Comparison of ENCODE assay signal across 21 cellular contexts in genomic region chr19:50481351-50482149, GRCh38. TPM values are rescaled to one million over a fixed set of nuclear protein-coding genes. Genes with fewer than 3 reads are reported as not detected.
"Had no signal": no experiment of that assay in that cellular context is flagged by ENCODE, and none has a peak within 500 bp of the region (broad histone marks: within the 10 kb centered on the region; RNA-seq: fewer than 3 reads in every experiment).

No MANE protein-coding gene starts in this region.

- H3K27ac ChIP-seq: cardiac muscle cell, left ventricle myocardium inferior, right atrium auricular region, stomach, WERI-Rb-1 had no signal

- ATAC-seq: naive thymus-derived CD8-positive, alpha-beta T cell had no signal

- H3K9me3 ChIP-seq: left ventricle myocardium inferior, right atrium auricular region, stomach had no signal

- H3K4me3 ChIP-seq: cardiac muscle cell, left ventricle myocardium inferior, right atrium auricular region, stomach had no signal

- H3K27me3 Mint-ChIP-seq: activated naive CD8-positive, alpha-beta T cell; naive thymus-derived CD8-positive, alpha-beta T cell; progenitor cell of endocrine pancreas had no signal

- DNase-seq: activated CD4-positive, alpha-beta T cell treated with anti-CD3 and anti-CD28 coated beads for 1 hour; erythroblast; kidney glomerular epithelial cell; left ventricle myocardium inferior; mesenchymal stem cell; naive thymus-derived CD8-positive, alpha-beta T cell; nucleus accumbens; stimulated activated CD4-positive, alpha-beta T cell treated with anti-CD3 and anti-CD28 coated beads, Interleukin-2, amount 100 ng/mL, for 24 hours; stomach; T-helper 2 cell; trophoblast cell; WERI-Rb-1 had no signal

- H3K4me3 Mint-ChIP-seq: activated naive CD8-positive, alpha-beta T cell; activated T-helper 1 cell treated with anti-CD3 and anti-CD28 coated beads, Interleukin-12 subunit alpha, Interleukin-12 subunit beta, Interleukin-2, Interleukin-4 antibody, amounts not matched to agents 30 ng/mL and 10 ng/mL and 1 ng/mL, durations not matched to agents 14 hours and 24 hours and 36 hours; naive thymus-derived CD8-positive, alpha-beta T cell had no signal

- H3K27me3 ChIP-seq: cardiac muscle cell, right atrium auricular region, stomach had no signal

- H3K9me3 Mint-ChIP-seq: naive thymus-derived CD8-positive, alpha-beta T cell had no signal

- H3K27ac Mint-ChIP-seq: activated naive CD8-positive, alpha-beta T cell; activated T-helper 1 cell treated with anti-CD3 and anti-CD28 coated beads, Interleukin-12 subunit alpha, Interleukin-12 subunit beta, Interleukin-2, Interleukin-4 antibody, amounts not matched to agents 30 ng/mL and 10 ng/mL and 1 ng/mL, durations not matched to agents 14 hours and 24 hours and 36 hours; progenitor cell of endocrine pancreas had no signal

RNA-seq across cellular contexts. Expression of gene ASPDH, which starts 32.2 kb away (rescaled TPM):
- total RNA-seq: activated CD8-positive, alpha-beta memory T cell treated with anti-CD3 and anti-CD28 coated beads for 36 hours; activated T-helper 1 cell treated with anti-CD3 and anti-CD28 coated beads, Interleukin-12 subunit alpha, Interleukin-12 subunit beta, Interleukin-2, Interleukin-4 antibody, amounts not matched to agents 30 ng/mL and 10 ng/mL and 1 ng/mL, durations not matched to agents 14 hours and 24 hours and 36 hours; cardiac muscle cell; left ventricle myocardium inferior; mucosa of gallbladder; naive thymus-derived CD8-positive, alpha-beta T cell; progenitor cell of endocrine pancreas; right atrium auricular region; SK-MEL-5; stomach had no signal
- polyA plus RNA-seq: cardiac muscle cell, stomach had no signal

RNA-seq across cellular contexts. Expression of gene MYBPC2, which starts 48.9 kb away (rescaled TPM):
- total RNA-seq: frontal cortex; left ventricle myocardium inferior; mucosa of gallbladder; naive thymus-derived CD8-positive, alpha-beta T cell; right atrium auricular region; SK-MEL-5; stomach had no signal
- polyA plus RNA-seq: naive thymus-derived CD8-positive, alpha-beta T cell had no signal
